28 cellular contexts compared by ENCODE assay signal in the genomic region with DNA sequence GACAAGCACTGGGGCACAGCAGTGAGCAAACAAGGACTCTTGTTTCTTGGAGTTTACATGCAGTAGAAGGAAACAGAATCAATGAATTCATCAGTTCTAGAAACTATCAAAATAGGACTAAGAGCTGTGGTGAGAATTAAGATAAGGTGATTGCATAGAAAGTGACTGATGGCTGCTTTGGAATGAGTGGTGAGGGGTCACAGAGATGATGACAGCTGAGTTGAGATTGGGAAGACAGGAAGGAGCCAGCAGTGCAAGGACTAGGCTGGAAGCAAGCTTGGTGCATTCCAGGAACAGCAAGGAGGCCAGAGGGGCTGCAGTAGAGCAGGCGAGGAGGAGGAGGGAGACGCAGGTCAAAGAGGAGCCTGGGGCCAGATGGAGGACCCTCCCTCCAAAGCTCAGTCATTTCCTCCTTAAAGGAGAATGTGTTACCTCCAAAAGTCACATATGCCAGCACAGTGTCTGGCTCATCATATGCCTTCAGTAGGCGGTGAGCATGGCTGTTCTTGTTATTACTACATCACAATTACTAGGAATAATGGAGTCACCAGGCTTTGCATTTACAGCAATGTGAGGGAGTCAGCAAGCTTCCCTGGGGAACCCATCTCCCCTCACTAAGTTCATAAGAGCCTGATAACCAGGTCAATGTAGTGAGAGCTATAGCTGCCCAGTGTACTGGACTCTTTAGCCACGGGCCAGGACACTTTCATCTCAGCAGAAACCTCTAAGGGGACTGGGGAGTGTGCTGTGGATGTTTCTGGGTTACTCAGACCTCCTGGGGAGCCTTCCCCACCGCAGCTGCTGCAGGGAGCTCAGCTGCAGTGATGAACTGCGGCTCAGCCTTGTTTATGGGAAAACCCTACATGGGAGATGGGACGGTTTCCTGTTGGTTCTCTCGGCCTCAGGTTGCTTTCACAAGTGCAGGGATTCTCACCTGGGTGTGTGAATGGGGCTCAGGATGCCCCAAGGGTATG.
DNase-seq lines count a peak whose midpoint lies in the region; ATAC-seq and TF ChIP-seq lines count a peak whose summit lies in the region.
"Had no signal": no experiment of that assay in that cellular context is flagged by ENCODE, and none has a peak within 500 bp of the region (broad histone marks: within the 10 kb centered on the region; RNA-seq: fewer than 3 reads in every experiment).

No MANE protein-coding gene starts in this region.

- no peaks in the 10 kb centered on the region for H3K36me3 Mint-ChIP-seq in activated T-cell treated with anti-CD3 and anti-CD28 coated beads, Interleukin-2, amount 50 U/mL, for 24 hours (ENCODE audit: low read depth)
- peaks cover 17% of the 10 kb centered on the region for H3K36me3 Mint-ChIP-seq in endothelial cell (ENCODE audit: low read depth, unreplicated experiment)
- peaks cover 2% of the 10 kb centered on the region for H3K36me3 Mint-ChIP-seq in T-helper 17 cell (ENCODE audit: low read depth)
- no peaks in the 10 kb centered on the region for H3K36me3 Mint-ChIP-seq in nephron progenitor cell (ENCODE audit: low read depth)

- no peak for ATAC-seq in T-helper 17 cell
- ATAC-seq: activated naive CD8-positive, alpha-beta T cell treated with anti-CD3 and anti-CD28 coated beads, Interleukin-2, amount 50 U/mL, for 24 hours; left ventricle myocardium superior; right cardiac atrium had no signal

- no peaks in the 10 kb centered on the region for H3K9me3 ChIP-seq in T-helper 17 cell (ENCODE audit: control insufficient read depth, low read length, poor library complexity, severe bottlenecking)

- H3K27ac Mint-ChIP-seq in activated T-cell treated with anti-CD3 and anti-CD28 coated beads, Interleukin-2, amount 50 U/mL, for 24 hours, result peak overlapping the region; percentile 53
- H3K27ac Mint-ChIP-seq in endothelial cell (ENCODE audit: unreplicated experiment), result no peak overlapping the region
- no peak overlapping the region for H3K27ac Mint-ChIP-seq in T-helper 17 cell
- H3K27ac Mint-ChIP-seq in nephron progenitor cell, result no peak overlapping the region
- H3K27ac Mint-ChIP-seq: activated CD4-positive, alpha-beta T cell treated with anti-CD3 and anti-CD28 coated beads, Interleukin-2, amount 10 ng/mL, durations not matched to agents 7 days and 5 days; activated naive CD8-positive, alpha-beta T cell treated with anti-CD3 and anti-CD28 coated beads, Interleukin-2, amount 50 U/mL, for 24 hours had no signal

- no peak overlapping the region for H3K4me3 Mint-ChIP-seq in activated T-cell treated with anti-CD3 and anti-CD28 coated beads, Interleukin-2, amount 50 U/mL, for 24 hours
- peak overlapping the region; percentile 73 for H3K4me3 Mint-ChIP-seq in endothelial cell (ENCODE audit: unreplicated experiment)
- H3K4me3 Mint-ChIP-seq in T-helper 17 cell, result no peak overlapping the region
- H3K4me3 Mint-ChIP-seq in nephron progenitor cell, result no peak overlapping the region
- H3K4me3 Mint-ChIP-seq: activated CD4-positive, alpha-beta T cell treated with anti-CD3 and anti-CD28 coated beads, Interleukin-2, amount 10 ng/mL, durations not matched to agents 7 days and 5 days; activated naive CD8-positive, alpha-beta T cell treated with anti-CD3 and anti-CD28 coated beads, Interleukin-2, amount 50 U/mL, for 24 hours had no signal

- no peaks in the 10 kb centered on the region for H3K27me3 Mint-ChIP-seq in activated T-cell treated with anti-CD3 and anti-CD28 coated beads, Interleukin-2, amount 50 U/mL, for 24 hours
- H3K27me3 Mint-ChIP-seq in endothelial cell (ENCODE audit: unreplicated experiment) (peaks cover 2% of the 10 kb centered on the region), T-helper 17 cell (no peaks in the 10 kb centered on the region), nephron progenitor cell (ENCODE audit: low read depth, poor library complexity) (peaks cover 4% of the 10 kb centered on the region)
- H3K27me3 Mint-ChIP-seq: activated naive CD8-positive, alpha-beta T cell treated with anti-CD3 and anti-CD28 coated beads, Interleukin-2, amount 50 U/mL, for 24 hours had no signal

- H3K4me3 ChIP-seq in NB4 (ENCODE audit: low read depth, low read length), result no peak overlapping the region
- H3K4me3 ChIP-seq: esophagus muscularis mucosa, SJCRH30, tibial nerve had no signal

- DNase-seq in activated T-cell treated with anti-CD3 and anti-CD28 coated beads, Interleukin-2, amount 50 U/mL, for 24 hours, result no peak
- no peak for DNase-seq in activated T-cell treated with anti-CD3 and anti-CD28 coated beads, Interleukin-2, amount 50 U/mL, for 1 hour
- DNase-seq in CD1c-positive myeloid dendritic cell (ENCODE audit: extremely low spot score), result peak; percentile 73
- DNase-seq in NB4 (ENCODE audit: low read depth), result peak; percentile 53
- no peak for DNase-seq in endothelial cell (ENCODE audit: low spot score)
- DNase-seq in NOMO-1 treated with dmso at 0.1 percent for 144 hours (lab: John Stamatoyannopoulos, UW; ENCODE audit: unreplicated experiment), result no peak
- no peak for DNase-seq in T-helper 17 cell
- no peak for DNase-seq in nephron progenitor cell
- DNase-seq: activated CD4-positive, alpha-beta T cell treated with anti-CD3 and anti-CD28 coated beads, Interleukin-2, amount 10 ng/mL, durations not matched to agents 7 days and 5 days; activated CD8-positive, alpha-beta memory T cell treated with anti-CD3 and anti-CD28 coated beads, Interleukin-2, amount 50 U/mL, for 48 hours; activated gamma-delta T cell treated with Interleukin-2 at 50 U/mL for 16 hours; activated naive CD8-positive, alpha-beta T cell treated with anti-CD3 and anti-CD28 coated beads, Interleukin-2, amount 50 U/mL, for 24 hours; foreskin fibroblast; H7; Karpas-422; left ventricle myocardium superior; MV-4-11; NCI-H446; NCI-H774; posterior cingulate gyrus; SJCRH30; stimulated activated CD4-positive, alpha-beta T cell treated with anti-CD3 and anti-CD28 coated beads, Interleukin-2, amount 100 ng/mL, for 24 hours; stimulated activated CD8-positive, alpha-beta memory T cell treated with anti-CD3 and anti-CD28 coated beads, Interleukin-4, amount 100 ng/mL, for 48 hours; T-helper 9 cell; WERI-Rb-1 had no signal

- peaks cover 8% of the 10 kb centered on the region for H3K4me1 Mint-ChIP-seq in activated T-cell treated with anti-CD3 and anti-CD28 coated beads, Interleukin-2, amount 50 U/mL, for 24 hours (ENCODE audit: low read depth)
- H3K4me1 Mint-ChIP-seq in endothelial cell (ENCODE audit: unreplicated experiment) (peaks cover 18% of the 10 kb centered on the region), T-helper 17 cell (peaks cover 2% of the 10 kb centered on the region), nephron progenitor cell (peaks cover 48% of the 10 kb centered on the region)
- H3K4me1 Mint-ChIP-seq: activated CD4-positive, alpha-beta T cell treated with anti-CD3 and anti-CD28 coated beads, Interleukin-2, amount 10 ng/mL, durations not matched to agents 7 days and 5 days; activated naive CD8-positive, alpha-beta T cell treated with anti-CD3 and anti-CD28 coated beads, Interleukin-2, amount 50 U/mL, for 24 hours had no signal

- H3K9me3 Mint-ChIP-seq in activated T-cell treated with anti-CD3 and anti-CD28 coated beads, Interleukin-2, amount 50 U/mL, for 24 hours, result no peaks in the 10 kb centered on the region
- H3K9me3 Mint-ChIP-seq in endothelial cell (ENCODE audit: unreplicated experiment) (no peaks in the 10 kb centered on the region), nephron progenitor cell (no peaks in the 10 kb centered on the region)
- H3K9me3 Mint-ChIP-seq: activated CD4-positive, alpha-beta T cell treated with anti-CD3 and anti-CD28 coated beads, Interleukin-2, amount 10 ng/mL, durations not matched to agents 7 days and 5 days; activated naive CD8-positive, alpha-beta T cell treated with anti-CD3 and anti-CD28 coated beads, Interleukin-2, amount 50 U/mL, for 24 hours had no signal

- TF ChIP-seq CTCF in NB4 (IDR thresholded peaks at IDR 0.05; ENCODE audit: low read depth, low read length), result no peak
- no peak for TF ChIP-seq CTCF in endothelial cell (IDR thresholded peaks at IDR 0.05; ENCODE audit: unreplicated experiment)
- no peak for TF ChIP-seq CTCF in nephron progenitor cell (IDR thresholded peaks at IDR 0.05)

- TF ChIP-seq POLR2A in NB4 (IDR thresholded peaks at IDR 0.05; ENCODE audit: extremely low read depth, insufficient read length), result no peak

Comparison
In these comparisons a context has a peak if more than half of its experiments do, and no peak if none do; other contexts are left out.
1. DNase-seq: peak in CD1c-positive myeloid dendritic cell (single experiment) and NB4 (single experiment); none in activated T-cell treated with anti-CD3 and anti-CD28 coated beads, Interleukin-2, amount 50 U/mL, for 24 hours (single experiment), activated T-cell treated with anti-CD3 and anti-CD28 coated beads, Interleukin-2, amount 50 U/mL, for 1 hour (single experiment), endothelial cell (single experiment), NOMO-1 treated with dmso at 0.1 percent for 144 hours (single experiment), T-helper 17 cell (0 of 3) and nephron progenitor cell (single experiment).